ENCODE assay signal across 8 cellular contexts in genomic region chr6:113805167-113805835, GRCh38. TPM values are rescaled to one million over a fixed set of nuclear protein-coding genes. Genes with fewer than 3 reads are reported as not detected.
DNase-seq lines count a peak whose midpoint lies in the region; ATAC-seq, FAIRE-seq and TF ChIP-seq lines count a peak whose summit lies in the region.

No MANE protein-coding gene starts in this region.

- no peaks in the 10 kb centered on the region for H3K36me3 ChIP-seq in osteoblast (ENCODE audit: insufficient read depth, low read length)

- peaks cover 8% of the 10 kb centered on the region for H3K4me1 ChIP-seq in osteoblast (ENCODE audit: insufficient read depth, low read length)

- H3K4me2 ChIP-seq in osteoblast (ENCODE audit: insufficient read depth, low read length): peak overlapping the region; percentile 42

- DNase-seq in NOMO-1 treated with dmso at 0.1 percent for 144 hours (lab: John Stamatoyannopoulos, UW; ENCODE audit: unreplicated experiment) (peak; percentile 30), osteoblast (ENCODE audit: insufficient read length, low spot score, missing footprints) (peak; percentile 10), DMS 273 (lab: John Stamatoyannopoulos, UW; ENCODE audit: unreplicated experiment) (no peak), hepatic stellate cell (ENCODE audit: low spot score) (no peak), HuH-7 (ENCODE audit: low spot score) (no peak), frontal cortex (ENCODE audit: low spot score in 2 of 2) (no peak)

- no peaks in the 10 kb centered on the region for H3K27me3 ChIP-seq in osteoblast (ENCODE audit: insufficient read depth, low read length)

- H3K4me3 ChIP-seq in osteoblast (ENCODE audit: insufficient read depth, low read length): no peak overlapping the region

- no peak overlapping the region for H3K27ac ChIP-seq in osteoblast (ENCODE audit: low read depth, low read length)

- H4K20me1 ChIP-seq in osteoblast (ENCODE audit: insufficient read depth, low read length): no peaks in the 10 kb centered on the region

- no peak for TF ChIP-seq CTCF in osteoblast (IDR thresholded peaks at IDR 0.05; ENCODE audit: extremely low read depth, low read depth, low read length)

- peak overlapping the region; percentile 88 for H2AFZ ChIP-seq in osteoblast (ENCODE audit: low read length)

- ATAC-seq in GM19025 (IDR thresholded peaks at IDR 0.05; ENCODE audit: low read depth, unreplicated experiment) (peak; percentile 94), HG02870 (IDR thresholded peaks at IDR 0.05; ENCODE audit: unreplicated experiment) (peak; percentile 91)

- no peaks in the 10 kb centered on the region for H3K9me3 ChIP-seq in osteoblast (ENCODE audit: low read depth, low read length)

- no peaks in the 10 kb centered on the region for H3K79me2 ChIP-seq in osteoblast (ENCODE audit: insufficient read depth, low read length)

- no peak for FAIRE-seq in frontal cortex (lab: Jason Lieb, UNC)

RNA-seq across cellular contexts. Expression of gene MARCKS, which starts 51.8 kb away (rescaled TPM):
- total RNA-seq in osteoblast (535 and 570 TPM in 2 replicates), frontal cortex (498 TPM)

Comparison
In these comparisons a context has a peak if more than half of its experiments do, and no peak if none do; other contexts are left out.
1. DNase-seq: peak in NOMO-1 treated with dmso at 0.1 percent for 144 hours (single experiment) and osteoblast (single experiment); none in DMS 273 (single experiment), hepatic stellate cell (single experiment), HuH-7 (single experiment) and frontal cortex (0 of 2).